In the genomic region with DNA sequence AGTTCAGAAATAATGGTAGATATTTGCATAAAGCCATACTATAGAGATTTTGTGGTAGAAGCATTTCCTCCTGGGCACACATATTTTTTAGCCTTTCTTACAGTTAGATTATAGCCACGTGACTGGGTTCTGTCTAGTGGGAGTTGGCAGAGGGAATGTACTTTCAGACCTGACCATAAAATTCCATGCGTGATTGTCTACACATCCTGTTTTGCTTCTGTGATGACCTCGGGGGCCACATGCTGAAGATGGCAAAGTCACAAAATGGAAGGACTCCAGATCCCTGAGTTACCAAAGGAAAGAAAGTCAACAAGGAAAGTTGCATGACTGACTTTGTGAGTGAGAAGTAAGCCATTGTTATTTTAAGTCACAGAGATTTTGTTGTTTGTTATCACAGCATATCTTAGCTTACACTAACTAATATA, we compare ENCODE assay signal across 14 cellular contexts. TPM values are rescaled to one million over a fixed set of nuclear protein-coding genes. Genes with fewer than 3 reads are reported as not detected.
DNase-seq lines count a peak whose midpoint lies in the region; ATAC-seq and TF ChIP-seq lines count a peak whose summit lies in the region.
"Had no signal": no experiment of that assay in that cellular context is flagged by ENCODE, and none has a peak within 500 bp of the region (broad histone marks: within the 10 kb centered on the region; RNA-seq: fewer than 3 reads in every experiment).

No MANE protein-coding gene starts in this region.

- H3K9me3 ChIP-seq in Karpas-422 (ENCODE audit: low read length): no peaks in the 10 kb centered on the region
- no peaks in the 10 kb centered on the region for H3K9me3 ChIP-seq in liver (ENCODE audit: control insufficient read depth in 4 of 4, low read length in 3 of 4)
- H3K9me3 ChIP-seq: HAP-1 had no signal

- H3K27ac Mint-ChIP-seq in MCF 10A (ENCODE audit: low read depth, unreplicated experiment): peak overlapping the region; percentile 10
- no peak overlapping the region for H3K27ac Mint-ChIP-seq in activated CD8-positive, alpha-beta memory T cell treated with anti-CD3 and anti-CD28 coated beads, Interleukin-2, amount 10 ng/mL, durations not matched to agents 7 days and 5 days
- H3K27ac Mint-ChIP-seq: activated T-cell treated with anti-CD3 and anti-CD28 coated beads, Interleukin-2, amount 50 U/mL, for 24 hours; stimulated activated memory B cell treated with anti-CD40 and anti-IgM and Interleukin-4, amounts not matched to agents 10 μg/mL and 1 μg/mL and 100 μg/mL, for 72 hours had no signal

- peak; percentile 58 for DNase-seq in GM04504 (ENCODE audit: low read depth)
- no peak for DNase-seq in Karpas-422
- peak; percentile 23 for DNase-seq in MCF 10A (ENCODE audit: unreplicated experiment)
- no peak for DNase-seq in activated CD8-positive, alpha-beta memory T cell treated with anti-CD3 and anti-CD28 coated beads, Interleukin-2, amount 10 ng/mL, durations not matched to agents 7 days and 5 days
- no peak for DNase-seq in effector CD4-positive, alpha-beta T cell
- no peak for DNase-seq in NCI-H2029 (lab: John Stamatoyannopoulos, UW)
- DNase-seq: activated T-cell treated with anti-CD3 and anti-CD28 coated beads, Interleukin-2, amount 50 U/mL, for 24 hours; amygdala; effector CD8-positive, alpha-beta T cell; posterior cingulate gyrus had no signal

- TF ChIP-seq RAD21 in liver (IDR thresholded peaks at IDR 0.05): no peak

- intact Hi-C loops in MCF 10A (cut with micrococcal nuclease): no loop called here

- no peaks in the 10 kb centered on the region for H3K36me3 ChIP-seq in Karpas-422 (ENCODE audit: insufficient read depth, low read length)
- no peaks in the 10 kb centered on the region for H3K36me3 ChIP-seq in liver (ENCODE audit: control insufficient read depth in 4 of 4, insufficient read depth in 3 of 4, low read depth in 1 of 4, low read length in 3 of 4)
- H3K36me3 ChIP-seq: HAP-1 had no signal

- no peaks in the 10 kb centered on the region for H4K20me1 ChIP-seq in Karpas-422 (ENCODE audit: insufficient read depth, low read depth, low read length)

- POLR2A ChIA-PET in MCF 10A (lab: Yijun Ruan, JAX): interaction anchor here (0.7 to 1.6 kb wide), 5 partner anchors 31 to 213 kb away, joined by 3 to 5 read pairs (median 3); partner anchors contain the start of genes FBXO33 and PNN

- CTCF ChIA-PET in MCF 10A (lab: Yijun Ruan, JAX): no interaction called here
- CTCF ChIA-PET in activated CD8-positive, alpha-beta memory T cell treated with anti-CD3 and anti-CD28 coated beads, Interleukin-2, amount 10 ng/mL, durations not matched to agents 7 days and 5 days (lab: Charles Lee): no interaction called here

- BruUV-seq in MCF 10A (replicated peaks; lab: Mats Ljungman, UMichigan): no TSS peak

- no peak for ATAC-seq in activated CD8-positive, alpha-beta memory T cell treated with anti-CD3 and anti-CD28 coated beads, Interleukin-2, amount 10 ng/mL, durations not matched to agents 7 days and 5 days
- ATAC-seq in HG03196 (IDR thresholded peaks at IDR 0.05; ENCODE audit: unreplicated experiment): no peak
- ATAC-seq: stimulated activated memory B cell treated with anti-CD40 and anti-IgM and Interleukin-4, amounts not matched to agents 10 μg/mL and 1 μg/mL and 100 μg/mL, for 72 hours had no signal

- H3K4me3 ChIP-seq in Karpas-422 (ENCODE audit: low read length): no peak overlapping the region
- no peak overlapping the region for H3K4me3 ChIP-seq in liver (ENCODE audit: low read depth in 1 of 3, low read length in 3 of 3)
- H3K4me3 ChIP-seq: HAP-1 had no signal

- peak overlapping the region; percentile 25; the same call in 1 of the 2 replicates for H2AFZ ChIP-seq in Karpas-422 (ENCODE audit: low read length)

- no peak overlapping the region for H3K9ac ChIP-seq in Karpas-422 (ENCODE audit: low read length)
- no peak overlapping the region for H3K9ac ChIP-seq in liver (ENCODE audit: low read depth in 1 of 2, low read length in 2 of 2)

- no peaks in the 10 kb centered on the region for H3K36me3 Mint-ChIP-seq in MCF 10A (ENCODE audit: insufficient read depth, unreplicated experiment)
- peaks cover 9% of the 10 kb centered on the region for H3K36me3 Mint-ChIP-seq in activated CD8-positive, alpha-beta memory T cell treated with anti-CD3 and anti-CD28 coated beads, Interleukin-2, amount 10 ng/mL, durations not matched to agents 7 days and 5 days
- H3K36me3 Mint-ChIP-seq: stimulated activated memory B cell treated with anti-CD40 and anti-IgM and Interleukin-4, amounts not matched to agents 10 μg/mL and 1 μg/mL and 100 μg/mL, for 72 hours had no signal

- H3K27me3 ChIP-seq in Karpas-422 (ENCODE audit: low read length) (no peaks in the 10 kb centered on the region), liver (ENCODE audit: control insufficient read depth in 4 of 4, insufficient read depth in 4 of 4, low read length in 3 of 4) (no peaks in the 10 kb centered on the region)

- H3K4me1 ChIP-seq in Karpas-422 (ENCODE audit: low read length) (peaks cover 6% of the 10 kb centered on the region), liver (ENCODE audit: control insufficient read depth in 4 of 4, insufficient read depth in 4 of 4, low read length in 3 of 4) (no peaks in the 10 kb centered on the region)
- H3K4me1 ChIP-seq: HAP-1 had no signal

- H3K9me3 Mint-ChIP-seq in MCF 10A (ENCODE audit: unreplicated experiment): no peaks in the 10 kb centered on the region
- no peaks in the 10 kb centered on the region for H3K9me3 Mint-ChIP-seq in activated CD8-positive, alpha-beta memory T cell treated with anti-CD3 and anti-CD28 coated beads, Interleukin-2, amount 10 ng/mL, durations not matched to agents 7 days and 5 days (ENCODE audit: low read depth)
- H3K9me3 Mint-ChIP-seq: activated T-cell treated with anti-CD3 and anti-CD28 coated beads, Interleukin-2, amount 50 U/mL, for 24 hours; stimulated activated memory B cell treated with anti-CD40 and anti-IgM and Interleukin-4, amounts not matched to agents 10 μg/mL and 1 μg/mL and 100 μg/mL, for 72 hours had no signal

- H3K79me2 ChIP-seq in Karpas-422 (ENCODE audit: low read length): no peaks in the 10 kb centered on the region

- 71% methylated on average over 3 of the region's 3 CpGs for WGBS in liver

- H3K27me3 Mint-ChIP-seq in MCF 10A (ENCODE audit: insufficient read depth, unreplicated experiment): no peaks in the 10 kb centered on the region
- H3K27me3 Mint-ChIP-seq in activated CD8-positive, alpha-beta memory T cell treated with anti-CD3 and anti-CD28 coated beads, Interleukin-2, amount 10 ng/mL, durations not matched to agents 7 days and 5 days: no peaks in the 10 kb centered on the region
- H3K27me3 Mint-ChIP-seq: activated T-cell treated with anti-CD3 and anti-CD28 coated beads, Interleukin-2, amount 50 U/mL, for 24 hours; stimulated activated memory B cell treated with anti-CD40 and anti-IgM and Interleukin-4, amounts not matched to agents 10 μg/mL and 1 μg/mL and 100 μg/mL, for 72 hours had no signal

- H3K27ac ChIP-seq in Karpas-422 (ENCODE audit: low read length): no peak overlapping the region
- no peak overlapping the region for H3K27ac ChIP-seq in liver (ENCODE audit: low read depth in 1 of 2, low read length in 2 of 2)

- TF ChIP-seq CTCF in MCF 10A (IDR thresholded peaks at IDR 0.05; ENCODE audit: unreplicated experiment) (no peak), liver (IDR thresholded peaks at IDR 0.05; ENCODE audit: low read depth, low read length, missing input control) (no peak)

- H3K4me2 ChIP-seq in Karpas-422 (ENCODE audit: low read depth, low read length, poor library complexity, severe bottlenecking): no peak overlapping the region

- no peaks in the 10 kb centered on the region for H3K9me2 ChIP-seq in Karpas-422 (replicated peaks; ENCODE audit: insufficient read depth, low read length)

- peaks cover 15% of the 10 kb centered on the region for H3K4me1 Mint-ChIP-seq in MCF 10A (ENCODE audit: insufficient read depth, unreplicated experiment)
- peaks cover 22% of the 10 kb centered on the region for H3K4me1 Mint-ChIP-seq in activated CD8-positive, alpha-beta memory T cell treated with anti-CD3 and anti-CD28 coated beads, Interleukin-2, amount 10 ng/mL, durations not matched to agents 7 days and 5 days

- H3K4me3 Mint-ChIP-seq in MCF 10A (ENCODE audit: unreplicated experiment): no peak overlapping the region
- H3K4me3 Mint-ChIP-seq in activated CD8-positive, alpha-beta memory T cell treated with anti-CD3 and anti-CD28 coated beads, Interleukin-2, amount 10 ng/mL, durations not matched to agents 7 days and 5 days: no peak overlapping the region
- H3K4me3 Mint-ChIP-seq: activated T-cell treated with anti-CD3 and anti-CD28 coated beads, Interleukin-2, amount 50 U/mL, for 24 hours; stimulated activated memory B cell treated with anti-CD40 and anti-IgM and Interleukin-4, amounts not matched to agents 10 μg/mL and 1 μg/mL and 100 μg/mL, for 72 hours had no signal

TF ChIP-seq in liver, 16 proteins besides CTCF, POLR2A, EP300 and RAD21 (continues in another document):
- TF ChIP-seq NR2F2 (IDR thresholded peaks at IDR 0.05): peak; percentile 11
- no peak for TF ChIP-seq GABPA (IDR thresholded peaks at IDR 0.05 in 1 of 2, conservative IDR thresholded peaks at IDR 0.05 in 1 of 2)

RNA-seq across cellular contexts. Expression of gene MIA2, which starts 14.6 kb away (rescaled TPM):
- total RNA-seq in Karpas-422 (2014; rRNA removed; shearing (Covaris generic); ENCODE audit: low replicate concordance): 36.2 and 65.7 TPM in 2 replicates
- total RNA-seq in MCF 10A (2022): 63.2 and 72.9 TPM in 2 replicates
- 100 to 1,000 TPM in 1 of 2 donors, 10 to 100 TPM in 1; 57.5 to 106 TPM for total RNA-seq in liver
- 10 to 100 TPM; 39.2 to 55.3 TPM for polyA plus RNA-seq in liver
- total RNA-seq in activated CD8-positive, alpha-beta memory T cell treated with anti-CD3 and anti-CD28 coated beads, Interleukin-2, amount 10 ng/mL, durations not matched to agents 7 days and 5 days: 10 to 100 TPM; 25.6 to 26.9 TPM

RNA-seq across cellular contexts. Expression of gene PNN, which starts 44.0 kb away (rescaled TPM):
- total RNA-seq in Karpas-422 (2014; rRNA removed; shearing (Covaris generic); ENCODE audit: low replicate concordance): 56.1 and 96.8 TPM in 2 replicates
- total RNA-seq in MCF 10A (2022): 82.6 and 96.7 TPM in 2 replicates
- total RNA-seq in liver: 10 to 100 TPM; 11.3 to 31.5 TPM
- 10 to 100 TPM; 16.2 to 56.7 TPM for polyA plus RNA-seq in liver
- 100 to 1,000 TPM in 1 of 2 experiments, 10 to 100 TPM in 1; 96.2 to 133 TPM for total RNA-seq in activated CD8-positive, alpha-beta memory T cell treated with anti-CD3 and anti-CD28 coated beads, Interleukin-2, amount 10 ng/mL, durations not matched to agents 7 days and 5 days

RNA-seq across cellular contexts. Expression of gene TRAPPC6B, which starts 49.0 kb away (rescaled TPM):
- total RNA-seq in Karpas-422 (2014; rRNA removed; shearing (Covaris generic); ENCODE audit: low replicate concordance): 30.4 and 52.5 TPM in 2 replicates
- total RNA-seq in MCF 10A (2022) (35.2 and 38.2 TPM in 2 replicates), liver (10 to 100 TPM; 15.2 to 22.2 TPM)
- polyA plus RNA-seq in liver: 10 to 100 TPM in 1 of 2 donors, 1 to 10 TPM in 1; 9.7 to 20.0 TPM
- 10 to 100 TPM; 25.0 to 25.6 TPM for total RNA-seq in activated CD8-positive, alpha-beta memory T cell treated with anti-CD3 and anti-CD28 coated beads, Interleukin-2, amount 10 ng/mL, durations not matched to agents 7 days and 5 days

Comparison
In these comparisons a context has a peak if more than half of its experiments do, and no peak if none do; other contexts are left out.
1. DNase-seq: peak in GM04504 (single experiment) and MCF 10A (single experiment); none in Karpas-422 (single experiment), activated CD8-positive, alpha-beta memory T cell treated with anti-CD3 and anti-CD28 coated beads, Interleukin-2, amount 10 ng/mL, durations not matched to agents 7 days and 5 days (single experiment), effector CD4-positive, alpha-beta T cell (single experiment) and NCI-H2029 (single experiment).